In genomic region chr7:41855798-41856197, GRCh38 we compare ENCODE assay signal across 1 cellular context.
TF ChIP-seq lines count a peak whose summit lies in the region.

No MANE protein-coding gene starts in this region.

TF ChIP-seq in SK-N-SH treated with all-trans-retinoic acid at 6 μM for 48 hours, 23 proteins besides CTCF, POLR2A, EP300 and RAD21 (continued from another document):
- TF ChIP-seq CSRNP3 (CRISPR knock-in tag; IDR thresholded peaks at IDR 0.05), result no peak
